ENCODE assay signal across 8 cellular contexts in the genomic region with DNA sequence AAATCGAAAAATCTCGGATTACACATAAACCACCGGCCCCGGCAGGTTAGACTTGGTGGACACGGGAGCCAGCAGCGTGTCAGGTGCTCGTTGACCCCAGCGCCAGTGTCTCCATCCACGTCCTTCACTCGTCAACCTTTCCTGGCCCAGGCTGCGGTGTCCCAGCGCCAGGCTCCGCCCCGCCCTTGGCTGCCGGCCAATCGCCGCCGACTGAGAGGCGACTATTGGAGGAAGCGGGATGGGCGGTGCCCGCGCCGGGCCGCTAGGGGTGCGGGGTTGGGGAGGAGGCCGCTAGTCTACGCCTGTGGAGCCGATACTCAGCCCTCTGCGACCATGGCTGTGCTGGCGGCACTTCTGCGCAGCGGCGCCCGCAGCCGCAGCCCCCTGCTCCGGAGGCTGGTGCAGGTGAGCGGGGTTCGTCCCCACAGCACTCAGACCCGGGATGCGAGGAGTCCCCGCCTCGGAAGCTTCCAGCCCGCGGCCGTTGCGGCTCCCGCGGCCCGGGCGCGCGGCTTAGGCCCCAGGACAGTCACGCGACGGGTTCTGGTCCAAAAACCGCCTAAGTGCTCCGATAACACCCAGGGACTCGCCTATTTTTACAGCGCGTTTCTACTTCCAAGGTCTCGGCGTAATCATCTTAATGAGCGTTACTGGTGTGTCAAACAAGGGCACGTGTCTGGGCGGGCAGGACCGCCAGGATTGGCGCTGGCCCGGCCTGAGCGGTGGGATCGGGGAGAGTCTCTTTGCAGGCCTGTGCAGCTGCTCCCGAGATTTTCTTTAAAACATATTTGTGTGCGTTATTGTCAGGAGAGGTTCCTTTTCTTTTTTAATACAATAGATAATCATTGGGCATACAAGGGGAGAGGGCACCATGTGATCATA. TPM values are rescaled to one million over a fixed set of nuclear protein-coding genes. Genes with fewer than 3 reads are reported as not detected.
DNase-seq lines count a peak whose midpoint lies in the region; ATAC-seq and TF ChIP-seq lines count a peak whose summit lies in the region.

A gene (plus strand): TSS at position 294 of the 882 bp plus-strand sequence. CDS start 40 bp downstream, at position 334.

- H3K9me3 ChIP-seq in mucosa of rectum (ENCODE audit: control insufficient read depth in 2 of 2, low read length in 2 of 2): no peaks in the 10 kb centered on the region

- H3K36me3 ChIP-seq in mucosa of rectum (ENCODE audit: control insufficient read depth in 2 of 2, insufficient read depth in 2 of 2, low read length in 2 of 2): no peaks in the 10 kb centered on the region

- H3K27ac ChIP-seq in mucosa of rectum (ENCODE audit: low read depth in 2 of 2, low read length in 2 of 2): peak within 1 kb of the TSS; percentile 92 to 94

- H3K9me3 Mint-ChIP-seq in IgD-negative memory B cell: no peaks in the 10 kb centered on the region

- H3K9ac ChIP-seq in mucosa of rectum (ENCODE audit: low read depth in 1 of 2, low read length in 2 of 2): peak within 1 kb of the TSS; percentile 79 to 88

- H3K27me3 Mint-ChIP-seq in IgD-negative memory B cell: no peaks in the 10 kb centered on the region

- peaks cover 4% of the 10 kb centered on the region for H3K36me3 Mint-ChIP-seq in IgD-negative memory B cell

- H3K4me1 ChIP-seq in mucosa of rectum (ENCODE audit: control insufficient read depth in 2 of 2, insufficient read depth in 2 of 2, low read length in 2 of 2): peaks cover 21 to 25% of the 10 kb centered on the region in 2 donors

- peak; percentile 9 for TF ChIP-seq CTCF in epithelial cell of proximal tubule (conservative IDR thresholded peaks at IDR 0.05; ENCODE audit: low read depth, low read length)

- peak; percentile 97 for ATAC-seq in GM21529 (IDR thresholded peaks at IDR 0.05; ENCODE audit: unreplicated experiment)

- no peaks in the 10 kb centered on the region for H3K27me3 ChIP-seq in mucosa of rectum (ENCODE audit: control insufficient read depth in 2 of 2, insufficient read depth in 2 of 2, low read length in 2 of 2)

- H3K4me3 ChIP-seq in epithelial cell of proximal tubule (ENCODE audit: low read depth, low read length) (peak within 1 kb of the TSS; percentile 88), mucosa of rectum (ENCODE audit: low read length in 2 of 2) (peak within 1 kb of the TSS; percentile 85 to 86)

- DNase-seq in DMS153 treated with DMSO at 0.1 percent for 48 hours (lab: John Stamatoyannopoulos, UW; ENCODE audit: unreplicated experiment) (peak; percentile 86), OCI-M2 (lab: John Stamatoyannopoulos, UW; ENCODE audit: unreplicated experiment) (peak; percentile 56), activated T-cell treated with anti-CD3 and anti-CD28 coated beads for 48 hours (ENCODE audit: low read depth) (peak; percentile 97), epithelial cell of proximal tubule (ENCODE audit: low read depth) (no peak)
- peak; percentile 92 to 95 for DNase-seq in stimulated activated CD8-positive, alpha-beta memory T cell treated with anti-CD3 and anti-CD28 coated beads, Interleukin-7, amount 100 ng/mL, for 1 hour (ENCODE audit: low read depth in 2 of 2)

- peak within 1 kb of the TSS; percentile 88 to 96 (median 95) for H3K4me3 Mint-ChIP-seq in IgD-negative memory B cell

- peak within 1 kb of the TSS; percentile 28 to 95 (median 92) for H3K27ac Mint-ChIP-seq in IgD-negative memory B cell

- peaks cover 30 to 32% (median 32%) of the 10 kb centered on the region in 3 donors for H3K4me1 Mint-ChIP-seq in IgD-negative memory B cell

RNA-seq across cellular contexts. Expression of the gene that starts here (rescaled TPM):
- polyA plus RNA-seq in IgD-negative memory B cell: 47.8 TPM
- 76.2 and 87.9 TPM in 2 replicates for total RNA-seq in epithelial cell of proximal tubule
